1 cellular context compared by ENCODE assay signal in the genomic region with DNA sequence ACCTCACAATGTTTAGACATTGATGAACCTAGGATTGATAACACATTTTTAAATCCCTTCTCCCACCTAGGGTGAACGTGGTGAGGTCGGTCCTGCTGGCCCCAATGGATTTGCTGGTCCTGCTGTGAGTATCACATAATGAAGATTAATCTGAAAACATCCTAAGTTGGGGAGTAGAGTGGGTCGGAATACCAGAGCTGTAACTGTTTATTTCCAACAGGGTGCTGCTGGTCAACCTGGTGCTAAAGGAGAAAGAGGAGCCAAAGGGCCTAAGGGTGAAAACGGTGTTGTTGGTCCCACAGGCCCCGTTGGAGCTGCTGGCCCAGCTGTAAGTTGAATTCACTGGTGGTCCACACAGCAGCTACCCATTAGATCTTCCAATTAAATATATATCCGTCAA.
TF ChIP-seq lines count a peak whose summit lies in the region.

No MANE protein-coding gene starts in this region.

TF ChIP-seq in IMR-90, 13 proteins besides CTCF, POLR2A, EP300 and RAD21 (continued from another document):
- TF ChIP-seq, protein P1, sequence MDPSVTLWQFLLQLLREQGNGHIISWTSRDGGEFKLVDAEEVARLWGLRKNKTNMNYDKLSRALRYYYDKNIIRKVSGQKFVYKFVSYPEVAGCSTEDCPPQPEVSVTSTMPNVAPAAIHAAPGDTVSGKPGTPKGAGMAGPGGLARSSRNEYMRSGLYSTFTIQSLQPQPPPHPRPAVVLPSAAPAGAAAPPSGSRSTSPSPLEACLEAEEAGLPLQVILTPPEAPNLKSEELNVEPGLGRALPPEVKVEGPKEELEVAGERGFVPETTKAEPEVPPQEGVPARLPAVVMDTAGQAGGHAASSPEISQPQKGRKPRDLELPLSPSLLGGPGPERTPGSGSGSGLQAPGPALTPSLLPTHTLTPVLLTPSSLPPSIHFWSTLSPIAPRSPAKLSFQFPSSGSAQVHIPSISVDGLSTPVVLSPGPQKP (IDR thresholded peaks at IDR 0.05; ENCODE audit: borderline replicate concordance, low read depth, low read length) = no peak
- TF ChIP-seq MXI1 (IDR thresholded peaks at IDR 0.05; ENCODE audit: borderline replicate concordance, low read depth, low read length) = no peak
- no peak for TF ChIP-seq CHD1 (IDR thresholded peaks at IDR 0.05; ENCODE audit: low read depth, low read length)
